Comparison of ENCODE assay signal across 1 cellular context in the genomic region with DNA sequence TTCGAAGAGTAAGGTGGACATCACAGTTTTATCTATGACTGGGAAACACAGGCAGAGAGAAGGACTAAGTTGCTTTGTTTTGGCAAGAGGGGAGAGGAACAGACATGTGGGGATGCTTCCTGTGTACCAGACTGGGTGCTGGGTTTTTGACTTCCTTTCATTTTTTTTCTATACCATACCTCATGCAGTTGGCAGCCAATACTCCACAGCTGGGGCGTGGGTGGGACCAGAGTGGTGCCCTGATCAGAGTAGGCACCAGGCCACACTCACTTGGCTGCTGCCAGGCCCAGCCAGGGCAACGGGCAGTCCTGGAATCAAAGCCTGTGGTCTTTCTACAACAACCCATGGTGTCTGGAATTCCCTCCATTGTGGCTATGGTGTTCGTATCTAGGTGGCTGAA.
TF ChIP-seq lines count a peak whose summit lies in the region.

No MANE protein-coding gene starts in this region.

TF ChIP-seq in HepG2, 621 proteins besides CTCF, POLR2A, EP300 and RAD21 (continued from another document):
- no peak for TF ChIP-seq LRRFIP1 (CRISPR knock-in tag; conservative IDR thresholded peaks at IDR 0.05)
- TF ChIP-seq ZNF512 (CRISPR knock-in tag; IDR thresholded peaks at IDR 0.05): no peak
- TF ChIP-seq ZNF564 (CRISPR knock-in tag; IDR thresholded peaks at IDR 0.05): no peak
- TF ChIP-seq FOXM1 (CRISPR knock-in tag; IDR thresholded peaks at IDR 0.05): no peak
- TF ChIP-seq, protein P1, sequence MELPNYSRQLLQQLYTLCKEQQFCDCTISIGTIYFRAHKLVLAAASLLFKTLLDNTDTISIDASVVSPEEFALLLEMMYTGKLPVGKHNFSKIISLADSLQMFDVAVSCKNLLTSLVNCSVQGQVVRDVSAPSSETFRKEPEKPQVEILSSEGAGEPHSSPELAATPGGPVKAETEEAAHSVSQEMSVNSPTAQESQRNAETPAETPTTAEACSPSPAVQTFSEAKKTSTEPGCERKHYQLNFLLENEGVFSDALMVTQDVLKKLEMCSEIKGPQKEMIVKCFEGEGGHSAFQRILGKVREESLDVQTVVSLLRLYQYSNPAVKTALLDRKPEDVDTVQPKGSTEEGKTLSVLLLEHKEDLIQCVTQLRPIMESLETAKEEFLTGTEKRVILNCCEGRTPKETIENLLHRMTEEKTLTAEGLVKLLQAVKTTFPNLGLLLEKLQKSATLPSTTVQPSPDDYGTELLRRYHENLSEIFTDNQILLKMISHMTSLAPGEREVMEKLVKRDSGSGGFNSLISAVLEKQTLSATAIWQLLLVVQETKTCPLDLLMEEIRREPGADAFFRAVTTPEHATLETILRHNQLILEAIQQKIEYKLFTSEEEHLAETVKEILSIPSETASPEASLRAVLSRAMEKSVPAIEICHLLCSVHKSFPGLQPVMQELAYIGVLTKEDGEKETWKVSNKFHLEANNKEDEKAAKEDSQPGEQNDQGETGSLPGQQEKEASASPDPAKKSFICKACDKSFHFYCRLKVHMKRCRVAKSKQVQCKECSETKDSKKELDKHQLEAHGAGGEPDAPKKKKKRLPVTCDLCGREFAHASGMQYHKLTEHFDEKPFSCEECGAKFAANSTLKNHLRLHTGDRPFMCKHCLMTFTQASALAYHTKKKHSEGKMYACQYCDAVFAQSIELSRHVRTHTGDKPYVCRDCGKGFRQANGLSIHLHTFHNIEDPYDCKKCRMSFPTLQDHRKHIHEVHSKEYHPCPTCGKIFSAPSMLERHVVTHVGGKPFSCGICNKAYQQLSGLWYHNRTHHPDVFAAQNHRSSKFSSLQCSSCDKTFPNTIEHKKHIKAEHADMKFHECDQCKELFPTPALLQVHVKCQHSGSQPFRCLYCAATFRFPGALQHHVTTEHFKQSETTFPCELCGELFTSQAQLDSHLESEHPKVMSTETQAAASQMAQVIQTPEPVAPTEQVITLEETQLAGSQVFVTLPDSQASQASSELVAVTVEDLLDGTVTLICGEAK (IDR thresholded peaks at IDR 0.05): no peak
- TF ChIP-seq, protein P1 (CRISPR knock-in tag; IDR thresholded peaks at IDR 0.05): no peak
- TF ChIP-seq, protein P2, sequence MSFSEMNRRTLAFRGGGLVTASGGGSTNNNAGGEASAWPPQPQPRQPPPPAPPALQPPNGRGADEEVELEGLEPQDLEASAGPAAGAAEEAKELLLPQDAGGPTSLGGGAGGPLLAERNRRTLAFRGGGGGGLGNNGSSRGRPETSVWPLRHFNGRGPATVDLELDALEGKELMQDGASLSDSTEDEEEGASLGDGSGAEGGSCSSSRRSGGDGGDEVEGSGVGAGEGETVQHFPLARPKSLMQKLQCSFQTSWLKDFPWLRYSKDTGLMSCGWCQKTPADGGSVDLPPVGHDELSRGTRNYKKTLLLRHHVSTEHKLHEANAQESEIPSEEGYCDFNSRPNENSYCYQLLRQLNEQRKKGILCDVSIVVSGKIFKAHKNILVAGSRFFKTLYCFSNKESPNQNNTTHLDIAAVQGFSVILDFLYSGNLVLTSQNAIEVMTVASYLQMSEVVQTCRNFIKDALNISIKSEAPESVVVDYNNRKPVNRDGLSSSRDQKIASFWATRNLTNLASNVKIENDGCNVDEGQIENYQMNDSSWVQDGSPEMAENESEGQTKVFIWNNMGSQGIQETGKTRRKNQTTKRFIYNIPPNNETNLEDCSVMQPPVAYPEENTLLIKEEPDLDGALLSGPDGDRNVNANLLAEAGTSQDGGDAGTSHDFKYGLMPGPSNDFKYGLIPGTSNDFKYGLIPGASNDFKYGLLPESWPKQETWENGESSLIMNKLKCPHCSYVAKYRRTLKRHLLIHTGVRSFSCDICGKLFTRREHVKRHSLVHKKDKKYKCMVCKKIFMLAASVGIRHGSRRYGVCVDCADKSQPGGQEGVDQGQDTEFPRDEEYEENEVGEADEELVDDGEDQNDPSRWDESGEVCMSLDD (CRISPR knock-in tag; IDR thresholded peaks at IDR 0.05; ENCODE audit: borderline replicate concordance): no peak
- no peak for TF ChIP-seq PAX8 (CRISPR knock-in tag; IDR thresholded peaks at IDR 0.05; ENCODE audit: borderline replicate concordance)
- TF ChIP-seq RARG (CRISPR knock-in tag; IDR thresholded peaks at IDR 0.05; ENCODE audit: low read depth): no peak
- no peak for TF ChIP-seq ZSCAN9 (CRISPR knock-in tag; IDR thresholded peaks at IDR 0.05; ENCODE audit: borderline replicate concordance)
- TF ChIP-seq ZBTB38 (CRISPR knock-in tag; IDR thresholded peaks at IDR 0.05): no peak
- no peak for TF ChIP-seq MEF2D (CRISPR knock-in tag; IDR thresholded peaks at IDR 0.05)
- no peak for TF ChIP-seq PCBP1 (IDR thresholded peaks at IDR 0.05; ENCODE audit: borderline replicate concordance, low read depth, low read length)
- no peak for TF ChIP-seq SAFB2 (CRISPR knock-in tag; IDR thresholded peaks at IDR 0.05; ENCODE audit: borderline replicate concordance, low read depth)
- no peak for TF ChIP-seq CAMTA2 (CRISPR knock-in tag; IDR thresholded peaks at IDR 0.05; ENCODE audit: borderline replicate concordance)
- no peak for TF ChIP-seq SP1 (IDR thresholded peaks at IDR 0.05)
- TF ChIP-seq SP1 (CRISPR knock-in tag; IDR thresholded peaks at IDR 0.05): no peak
